ENCODE assay signal across 25 cellular contexts in genomic region chr3:144868506-144868905, GRCh38.
"Had no signal": no experiment of that assay in that cellular context is flagged by ENCODE, and none has a peak within 500 bp of the region (broad histone marks: within the 10 kb centered on the region; RNA-seq: fewer than 3 reads in every experiment).

No MANE protein-coding gene starts in this region.

- H3K4me1 Mint-ChIP-seq: naive thymus-derived CD4-positive, alpha-beta T cell; neural progenitor cell; stimulated activated naive CD8-positive, alpha-beta T cell treated with anti-CD3 and anti-CD28 coated beads, Interleukin-15, amount 100 ng/mL, for 72 hours had no signal

- H3K36me3 ChIP-seq: gastroesophageal sphincter, heart left ventricle, neural progenitor cell, right lobe of liver, thyroid gland had no signal

- H3K4me3 ChIP-seq: dorsolateral prefrontal cortex, gastroesophageal sphincter, heart left ventricle, hepatocyte, neural progenitor cell, right lobe of liver, smooth muscle cell, thyroid gland had no signal

- H3K9me3 ChIP-seq: gastroesophageal sphincter, right lobe of liver, thyroid gland had no signal

- H3K27me3 ChIP-seq: dorsolateral prefrontal cortex, foreskin keratinocyte, gastroesophageal sphincter, heart left ventricle, hepatocyte, neural progenitor cell, right lobe of liver, thyroid gland had no signal

- H3K9me3 Mint-ChIP-seq: nephron, neural progenitor cell had no signal

- H3K4me1 ChIP-seq: gastroesophageal sphincter, neural progenitor cell, parathyroid adenoma, right lobe of liver had no signal

- H3K27me3 Mint-ChIP-seq: naive thymus-derived CD4-positive, alpha-beta T cell; progenitor cell of endocrine pancreas; stimulated activated naive CD8-positive, alpha-beta T cell treated with anti-CD3 and anti-CD28 coated beads, Interleukin-15, amount 100 ng/mL, for 72 hours had no signal

- H3K36me3 Mint-ChIP-seq: mesothelial cell of epicardium; naive thymus-derived CD4-positive, alpha-beta T cell; neural progenitor cell had no signal

- H3K27ac ChIP-seq: dorsolateral prefrontal cortex, foreskin keratinocyte, gastroesophageal sphincter, heart left ventricle, hepatocyte, neural progenitor cell, parathyroid adenoma, right lobe of liver, thyroid gland had no signal

- H3K27ac Mint-ChIP-seq: mesothelial cell of epicardium; naive thymus-derived CD4-positive, alpha-beta T cell; nephron; neural progenitor cell; progenitor cell of endocrine pancreas; stimulated activated naive CD8-positive, alpha-beta T cell treated with anti-CD3 and anti-CD28 coated beads, Interleukin-15, amount 100 ng/mL, for 72 hours had no signal

- H3K4me3 Mint-ChIP-seq: mesothelial cell of epicardium; naive thymus-derived CD4-positive, alpha-beta T cell; nephron; neural progenitor cell; stimulated activated naive CD8-positive, alpha-beta T cell treated with anti-CD3 and anti-CD28 coated beads, Interleukin-15, amount 100 ng/mL, for 72 hours had no signal

- DNase-seq: cortex of kidney; dorsolateral prefrontal cortex; effector CD4-positive, alpha-beta T cell; foreskin keratinocyte; heart left ventricle; kidney; mesenchymal stem cell; naive thymus-derived CD4-positive, alpha-beta T cell; right lobe of liver; stimulated activated CD4-positive, alpha-beta T cell treated with anti-CD3 and anti-CD28 coated beads, Interleukin-12 subunit alpha, Interleukin-12 subunit beta, amount 100 ng/mL, for 4 hours; stimulated activated CD4-positive, alpha-beta T cell treated with anti-CD3 and anti-CD28 coated beads, Interleukin-1b, Interleukin-23, amount 100 ng/mL, for 48 hours; stimulated activated CD4-positive, alpha-beta T cell treated with anti-CD3 and anti-CD28 coated beads, Interleukin-4, amount 100 ng/mL, for 1 hour; stimulated activated CD8-positive, alpha-beta memory T cell treated with anti-CD3 and anti-CD28 coated beads, Interleukin-4, amount 100 ng/mL, for 48 hours; stimulated activated naive CD4-positive, alpha-beta T cell; stimulated activated naive CD8-positive, alpha-beta T cell treated with anti-CD3 and anti-CD28 coated beads, Interleukin-15, amount 100 ng/mL, for 72 hours; thyroid gland; trophoblast cell had no signal
